Comparison of ENCODE assay signal across 10 cellular contexts in the genomic region with DNA sequence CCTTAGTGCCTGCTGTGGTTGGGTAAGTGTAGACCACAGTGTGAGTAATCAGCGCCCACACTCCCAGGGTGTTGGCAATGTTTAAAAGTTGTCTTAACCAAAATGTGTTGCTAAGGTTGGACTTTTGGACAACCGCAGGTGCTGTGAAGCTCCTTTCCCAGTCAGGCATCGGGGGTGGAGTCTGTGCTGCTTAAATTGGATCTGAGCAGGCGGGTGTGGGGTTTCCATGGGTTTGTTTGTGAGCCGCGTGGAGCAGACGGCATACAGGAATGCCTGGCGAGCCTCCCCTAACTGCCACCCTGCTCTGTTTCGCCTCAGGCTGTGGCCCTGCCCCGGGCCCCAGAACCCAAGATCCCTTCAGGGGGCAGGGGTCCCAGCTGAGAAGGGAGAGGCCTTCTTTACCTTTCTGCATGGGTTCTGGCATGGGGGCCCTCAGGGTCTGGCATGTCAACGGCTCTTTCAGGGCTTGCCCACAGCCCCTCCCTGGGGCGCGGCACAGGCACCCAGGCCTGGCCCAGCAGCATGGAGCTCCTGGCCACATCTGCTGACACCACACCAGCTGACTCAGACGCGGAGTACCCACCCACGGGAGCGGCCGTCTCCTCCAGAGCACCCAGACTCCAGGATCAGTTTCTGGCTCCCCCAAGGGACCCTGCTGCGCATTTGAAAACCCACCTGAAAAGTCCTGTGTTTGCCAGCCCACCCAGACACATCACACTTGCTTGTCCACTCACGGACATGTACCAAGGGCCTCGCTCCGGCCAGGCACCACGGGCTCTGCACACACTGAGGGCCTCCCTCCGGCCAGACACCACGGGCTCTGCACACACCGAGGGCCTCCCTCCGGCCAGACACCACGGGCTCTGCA. TPM values are rescaled to one million over a fixed set of nuclear protein-coding genes. Genes with fewer than 3 reads are reported as not detected.
DNase-seq lines count a peak whose midpoint lies in the region; ATAC-seq and TF ChIP-seq lines count a peak whose summit lies in the region.
"Had no signal": no experiment of that assay in that cellular context is flagged by ENCODE, and none has a peak within 500 bp of the region (broad histone marks: within the 10 kb centered on the region; RNA-seq: fewer than 3 reads in every experiment).

No MANE protein-coding gene starts in this region.

- H3K4me3 Mint-ChIP-seq in T-helper 17 cell (no peak overlapping the region), HFFc6 (no peak overlapping the region)

- H3K27me3 ChIP-seq in left ventricle myocardium inferior (ENCODE audit: low read depth): peaks cover 9% of the 10 kb centered on the region

- H3K4me1 ChIP-seq in left ventricle myocardium inferior: peaks cover 46% of the 10 kb centered on the region
- H3K4me1 ChIP-seq: parathyroid adenoma had no signal

- ATAC-seq in T-helper 17 cell: no peak

- H3K27ac ChIP-seq in left ventricle myocardium inferior (replicated peaks): peak overlapping the region; percentile 87
- H3K27ac ChIP-seq: parathyroid adenoma had no signal

- TF ChIP-seq CTCF in left ventricle myocardium inferior (IDR thresholded peaks at IDR 0.05; ENCODE audit: borderline replicate concordance) (no peak), HFFc6 (IDR thresholded peaks at IDR 0.05) (no peak)

- intact Hi-C loops in left ventricle myocardium inferior (cut with micrococcal nuclease): no loop called here

- no peaks in the 10 kb centered on the region for H3K36me3 ChIP-seq in left ventricle myocardium inferior

- peak overlapping the region; percentile 19 for H3K27ac Mint-ChIP-seq in T-helper 17 cell
- H3K27ac Mint-ChIP-seq in HFFc6: no peak overlapping the region

- H3K9me3 ChIP-seq in T-helper 17 cell (ENCODE audit: control insufficient read depth, low read length, poor library complexity, severe bottlenecking) (peaks cover 4% of the 10 kb centered on the region), left ventricle myocardium inferior (replicated peaks) (peaks cover 19% of the 10 kb centered on the region)

- peaks cover 23% of the 10 kb centered on the region for H3K9me3 Mint-ChIP-seq in HFFc6

- no peak overlapping the region for H3K4me3 ChIP-seq in left ventricle myocardium inferior

- H3K36me3 Mint-ChIP-seq in T-helper 17 cell (ENCODE audit: low read depth) (peaks cover 4% of the 10 kb centered on the region), HFFc6 (ENCODE audit: low read depth) (peaks cover 25% of the 10 kb centered on the region)

- peaks cover 4% of the 10 kb centered on the region for H3K4me1 Mint-ChIP-seq in T-helper 17 cell
- H3K4me1 Mint-ChIP-seq in HFFc6 (ENCODE audit: low read depth): peaks cover 27% of the 10 kb centered on the region

- H3K27me3 Mint-ChIP-seq in T-helper 17 cell (no peaks in the 10 kb centered on the region), HFFc6 (ENCODE audit: insufficient read depth) (no peaks in the 10 kb centered on the region)

- DNase-seq in HCEC 1CT (peak; percentile 38), T-helper 17 cell (no peak), left ventricle myocardium inferior (no peak), NCI-H2029 (lab: John Stamatoyannopoulos, UW) (no peak), HFFc6 (no peak)
- DNase-seq in stimulated activated CD8-positive, alpha-beta memory T cell treated with anti-CD3 and anti-CD28 coated beads, Interleukin-12 subunit alpha, Interleukin-12 subunit beta, amount 100 ng/mL, for 4 hours (ENCODE audit: low read depth): peak; percentile 59
- no peak for DNase-seq in activated CD4-positive, CD25-positive, alpha-beta regulatory T cell treated with anti-CD3 and anti-CD28 coated beads, Interleukin-2, amount 50 U/mL, for 72 hours
- DNase-seq in stimulated activated CD4-positive, alpha-beta T cell treated with anti-CD3 and anti-CD28 coated beads, Interleukin-12 subunit alpha, Interleukin-12 subunit beta, amount 100 ng/mL, for 4 hours: no peak
- DNase-seq: NCI-H1930 had no signal

RNA-seq across cellular contexts. Expression of gene SPON2, which starts 5.1 kb away (rescaled TPM):
- total RNA-seq in T-helper 17 cell (1 to 10 TPM; 5.2 to 7.4 TPM), left ventricle myocardium inferior (13.9 TPM)
- 10 to 100 TPM; 12.0 to 53.5 (median 48.2) TPM for total RNA-seq in HFFc6 (2021; fragmentation: NEBNext Ultra II Directional; extraction: Animal tissue kit (Norgen Biotek cat#: 25700))

Comparison
In these comparisons a context has a peak if more than half of its experiments do, and no peak if none do; other contexts are left out.
1. DNase-seq: peak in HCEC 1CT (single experiment) and stimulated activated CD8-positive, alpha-beta memory T cell treated with anti-CD3 and anti-CD28 coated beads, Interleukin-12 subunit alpha, Interleukin-12 subunit beta, amount 100 ng/mL, for 4 hours (single experiment); none in T-helper 17 cell (0 of 3), left ventricle myocardium inferior (single experiment), activated CD4-positive, CD25-positive, alpha-beta regulatory T cell treated with anti-CD3 and anti-CD28 coated beads, Interleukin-2, amount 50 U/mL, for 72 hours (single experiment), stimulated activated CD4-positive, alpha-beta T cell treated with anti-CD3 and anti-CD28 coated beads, Interleukin-12 subunit alpha, Interleukin-12 subunit beta, amount 100 ng/mL, for 4 hours (single experiment), NCI-H2029 (single experiment) and HFFc6 (single experiment).